In the genomic region with DNA sequence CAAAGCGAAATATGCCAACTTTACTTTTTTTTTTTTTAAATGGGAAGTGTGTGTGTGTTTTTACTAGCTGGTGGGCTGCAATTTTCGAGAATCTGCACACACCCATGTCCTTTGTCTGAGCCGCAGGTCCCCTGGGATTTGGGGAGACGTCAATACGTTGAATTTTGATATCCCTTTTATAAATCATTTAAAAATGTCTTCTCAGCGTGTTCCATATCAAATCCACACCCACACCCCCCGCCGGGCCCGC, we compare ENCODE assay signal across 8 cellular contexts. TPM values are rescaled to one million over a fixed set of nuclear protein-coding genes. Genes with fewer than 3 reads are reported as not detected.
DNase-seq lines count a peak whose midpoint lies in the region; ATAC-seq lines count a peak whose summit lies in the region.

No MANE protein-coding gene starts in this region.

- ATAC-seq in left cardiac atrium = peak; percentile 6 to 15

- H3K27me3 Mint-ChIP-seq in activated T-cell treated with anti-CD3 and anti-CD28 coated beads, Interleukin-2, amount 50 U/mL, for 24 hours = peaks cover 3% of the 10 kb centered on the region
- peaks cover 2% of the 10 kb centered on the region for H3K27me3 Mint-ChIP-seq in activated CD4-positive, alpha-beta memory T cell treated with anti-CD3 and anti-CD28 coated beads, Interleukin-2, amount 10 ng/mL, durations not matched to agents 7 days and 5 days

- H3K4me3 ChIP-seq in skin epidermis = peak overlapping the region; percentile 77 to 96 (median 87)

- peak overlapping the region; percentile 92 to 100 (median 98) for H3K27ac ChIP-seq in skin epidermis

- intact Hi-C loops in left cardiac atrium (cut with DNase I) = loop anchor here in 1 of 2 donors (2.0 kb wide), 1 partner anchor 18 kb away; the partner anchor contains the start of gene LUC7L2

- no peak for DNase-seq in activated T-cell treated with anti-CD3 and anti-CD28 coated beads, Interleukin-2, amount 50 U/mL, for 24 hours
- DNase-seq in activated T-cell treated with anti-CD3 and anti-CD28 coated beads for 4 hours = no peak
- DNase-seq in activated CD4-positive, alpha-beta memory T cell treated with anti-CD3 and anti-CD28 coated beads, Interleukin-2, amount 10 ng/mL, durations not matched to agents 7 days and 5 days = no peak
- no peak for DNase-seq in left cardiac atrium
- no peak for DNase-seq in medulla oblongata (ENCODE audit: extremely low spot score)
- no peak for DNase-seq in HuH-7.5 (ENCODE audit: low spot score)
- DNase-seq in NCI-H2107 (lab: John Stamatoyannopoulos, UW) = no peak

- H3K36me3 Mint-ChIP-seq in activated T-cell treated with anti-CD3 and anti-CD28 coated beads, Interleukin-2, amount 50 U/mL, for 24 hours (ENCODE audit: low read depth) = peaks cover 44% of the 10 kb centered on the region
- H3K36me3 Mint-ChIP-seq in activated CD4-positive, alpha-beta memory T cell treated with anti-CD3 and anti-CD28 coated beads, Interleukin-2, amount 10 ng/mL, durations not matched to agents 7 days and 5 days (ENCODE audit: low read depth) = peaks cover 21% of the 10 kb centered on the region

- peaks cover 6% of the 10 kb centered on the region for H3K9me3 Mint-ChIP-seq in activated T-cell treated with anti-CD3 and anti-CD28 coated beads, Interleukin-2, amount 50 U/mL, for 24 hours
- peaks cover 6% of the 10 kb centered on the region for H3K9me3 Mint-ChIP-seq in activated CD4-positive, alpha-beta memory T cell treated with anti-CD3 and anti-CD28 coated beads, Interleukin-2, amount 10 ng/mL, durations not matched to agents 7 days and 5 days

- POLR2A ChIA-PET in activated CD4-positive, alpha-beta memory T cell treated with anti-CD3 and anti-CD28 coated beads, Interleukin-2, amount 10 ng/mL, durations not matched to agents 7 days and 5 days (lab: Charles Lee) = interaction anchor here (0.6 to 4.2 kb wide), 6 partner anchors 9 to 245 kb away, joined by 3 to 57 read pairs (median 4); partner anchors contain the start of gene LUC7L2

- peak overlapping the region; percentile 95 for H3K4me3 Mint-ChIP-seq in activated T-cell treated with anti-CD3 and anti-CD28 coated beads, Interleukin-2, amount 50 U/mL, for 24 hours
- H3K4me3 Mint-ChIP-seq in activated CD4-positive, alpha-beta memory T cell treated with anti-CD3 and anti-CD28 coated beads, Interleukin-2, amount 10 ng/mL, durations not matched to agents 7 days and 5 days = peak overlapping the region; percentile 83

- CTCF ChIA-PET in activated CD4-positive, alpha-beta memory T cell treated with anti-CD3 and anti-CD28 coated beads, Interleukin-2, amount 10 ng/mL, durations not matched to agents 7 days and 5 days (lab: Charles Lee) = interaction anchor here (1.1 to 3.1 kb wide), 5 partner anchors 13 to 266 kb away, joined by 4 to 11 read pairs (median 5); partner anchors contain the start of gene LUC7L2

- H3K4me1 Mint-ChIP-seq in activated T-cell treated with anti-CD3 and anti-CD28 coated beads, Interleukin-2, amount 50 U/mL, for 24 hours (ENCODE audit: low read depth) = peaks cover 35% of the 10 kb centered on the region
- peaks cover 27% of the 10 kb centered on the region for H3K4me1 Mint-ChIP-seq in activated CD4-positive, alpha-beta memory T cell treated with anti-CD3 and anti-CD28 coated beads, Interleukin-2, amount 10 ng/mL, durations not matched to agents 7 days and 5 days

- H3K27ac Mint-ChIP-seq in activated T-cell treated with anti-CD3 and anti-CD28 coated beads, Interleukin-2, amount 50 U/mL, for 24 hours = peak overlapping the region; percentile 100
- H3K27ac Mint-ChIP-seq in activated CD4-positive, alpha-beta memory T cell treated with anti-CD3 and anti-CD28 coated beads, Interleukin-2, amount 10 ng/mL, durations not matched to agents 7 days and 5 days = peak overlapping the region; percentile 96

RNA-seq across cellular contexts. Expression of gene FMC1, which starts 0.4 kb away (rescaled TPM):
- total RNA-seq in activated CD4-positive, alpha-beta memory T cell treated with anti-CD3 and anti-CD28 coated beads, Interleukin-2, amount 10 ng/mL, durations not matched to agents 7 days and 5 days = 1 to 10 TPM; 9.9 TPM
- total RNA-seq in left cardiac atrium = 10 to 100 TPM; 32.3 to 38.2 TPM

RNA-seq across cellular contexts. Expression of gene LUC7L2, which starts 19.0 kb away (rescaled TPM):
- 100 to 1,000 TPM; 106 to 110 TPM for total RNA-seq in activated CD4-positive, alpha-beta memory T cell treated with anti-CD3 and anti-CD28 coated beads, Interleukin-2, amount 10 ng/mL, durations not matched to agents 7 days and 5 days
- total RNA-seq in left cardiac atrium = 10 to 100 TPM; 46.4 to 52.3 TPM
